Comparison of ENCODE assay signal across 17 cellular contexts in genomic region chr13:75648446-75648845, GRCh38. TPM values are rescaled to one million over a fixed set of nuclear protein-coding genes. Genes with fewer than 3 reads are reported as not detected.
A peak's percentile ranks its signal among the peaks of the same experiment; 100 is the strongest.
DNase-seq lines count a peak whose midpoint lies in the region; ATAC-seq, FAIRE-seq and TF ChIP-seq lines count a peak whose summit lies in the region.
"Had no signal": no experiment of that assay in that cellular context is flagged by ENCODE, and none has a peak within 500 bp of the region (broad histone marks: within the 10 kb centered on the region; RNA-seq: fewer than 3 reads in every experiment).

No MANE protein-coding gene starts in this region.

- intact Hi-C loops in upper lobe of right lung (cut with DNase I): no loop called here

- no peak for FAIRE-seq in astrocyte (lab: Jason Lieb, UNC)

- no peak overlapping the region; the same call in 1 of the 2 replicates for H3K4me2 ChIP-seq in SK-N-SH
- no peak overlapping the region for H3K4me2 ChIP-seq in astrocyte (ENCODE audit: low read length)

- H3K9me3 Mint-ChIP-seq in astrocyte (ENCODE audit: unreplicated experiment): no peaks in the 10 kb centered on the region
- H3K9me3 Mint-ChIP-seq in effector memory CD8-positive, alpha-beta T cell: no peaks in the 10 kb centered on the region
- H3K9me3 Mint-ChIP-seq: CD8-positive, alpha-beta T cell had no signal

- WGBS in SK-N-SH (ENCODE audit: low lambda C conversion rate): 99% methylated on average over 2 of the region's 2 CpGs

- CTCF ChIA-PET in SK-N-SH (lab: Yijun Ruan, JAX): interaction anchor here (0.9 to 1.1 kb wide), 2 partner anchors 10 to 12 kb away, joined by 3 read pairs; partner anchors contain the start of gene LMO7

- TF ChIP-seq CTCF in SK-N-SH (IDR thresholded peaks at IDR 0.05): no peak
- TF ChIP-seq CTCF in astrocyte (IDR thresholded peaks at IDR 0.05; ENCODE audit: insufficient read depth, low read depth, low read length): no peak
- TF ChIP-seq CTCF in upper lobe of right lung (IDR thresholded peaks at IDR 0.05): no peak

- H3K4me3 ChIP-seq in SK-N-SH (ENCODE audit: low read depth in 2 of 2, low read length in 1 of 2) (no peak overlapping the region), astrocyte (ENCODE audit: insufficient read depth, low read depth, low read length) (no peak overlapping the region), upper lobe of right lung (no peak overlapping the region)
- H3K4me3 ChIP-seq: HAP-1 had no signal

- H2AFZ ChIP-seq in SK-N-SH (ENCODE audit: low read depth) (no peak overlapping the region), astrocyte (ENCODE audit: low read depth, low read length) (no peak overlapping the region)

- ATAC-seq in SK-N-SH treated with all-trans-retinoic acid at 6 μM for 48 hours: no peak
- ATAC-seq in upper lobe of right lung: no peak
- no peak for ATAC-seq in effector memory CD8-positive, alpha-beta T cell (replicated peaks)
- ATAC-seq: CD8-positive, alpha-beta T cell had no signal

- no peak for TF ChIP-seq EP300 in SK-N-SH (IDR thresholded peaks at IDR 0.05; ENCODE audit: borderline replicate concordance in 1 of 2, low read depth in 1 of 2, low read length in 1 of 2)

- no peaks in the 10 kb centered on the region for H3K9me2 ChIP-seq in SK-N-SH

- peak overlapping the region; percentile 43 for H3K27ac Mint-ChIP-seq in astrocyte (ENCODE audit: unreplicated experiment)
- H3K27ac Mint-ChIP-seq in effector memory CD8-positive, alpha-beta T cell: no peak overlapping the region
- H3K27ac Mint-ChIP-seq: CD14-positive monocyte; CD8-positive, alpha-beta T cell had no signal

- H3K36me3 ChIP-seq in SK-N-SH (replicated peaks in 1 of 2; ENCODE audit: control insufficient read depth in 1 of 2, insufficient read depth in 2 of 2, low read length in 1 of 2) (peaks cover 19 to 75% of the 10 kb centered on the region in 2 experiments), astrocyte (ENCODE audit: insufficient read depth, low read length) (peaks cover 18% of the 10 kb centered on the region), upper lobe of right lung (no peaks in the 10 kb centered on the region)
- H3K36me3 ChIP-seq: HAP-1 had no signal

- no peak overlapping the region for H3K4me3 Mint-ChIP-seq in astrocyte (ENCODE audit: unreplicated experiment)
- no peak overlapping the region for H3K4me3 Mint-ChIP-seq in effector memory CD8-positive, alpha-beta T cell
- H3K4me3 Mint-ChIP-seq: CD14-positive monocyte; CD8-positive, alpha-beta T cell had no signal

- POLR2A ChIA-PET in SK-N-SH (lab: Yijun Ruan, JAX): no interaction called here

- TF ChIP-seq RAD21 in SK-N-SH (IDR thresholded peaks at IDR 0.05; ENCODE audit: low read length): no peak

- H3F3A ChIP-seq in SK-N-SH (replicated peaks; ENCODE audit: insufficient read depth): peaks cover 44% of the 10 kb centered on the region

- H3K27me3 Mint-ChIP-seq in astrocyte (ENCODE audit: low read depth, unreplicated experiment): no peaks in the 10 kb centered on the region
- no peaks in the 10 kb centered on the region for H3K27me3 Mint-ChIP-seq in effector memory CD8-positive, alpha-beta T cell

- H3K27ac ChIP-seq in SK-N-SH (ENCODE audit: low read depth in 2 of 2, low read length in 1 of 2) (peak overlapping the region; percentile 4; a peak in 1 of 4 replicates), astrocyte (ENCODE audit: low read depth, low read length) (no peak overlapping the region), upper lobe of right lung (no peak overlapping the region)
- H3K27ac ChIP-seq: 22Rv1 had no signal

- H3K79me2 ChIP-seq in SK-N-SH (ENCODE audit: insufficient read depth) (peaks cover 100% of the 10 kb centered on the region), astrocyte (ENCODE audit: insufficient read depth, low read length) (peaks cover 98% of the 10 kb centered on the region)

- DNase-seq in SK-N-SH: no peak
- DNase-seq in astrocyte (ENCODE audit: low read depth): no peak
- DNase-seq in foreskin melanocyte: peak; percentile 90
- DNase-seq in NK-92 treated with Interleukin-12 subunit alpha and Interleukin-12 subunit beta, amount 100 ng/mL, for 24 hours (lab: John Stamatoyannopoulos, UW): no peak
- DNase-seq in upper lobe of right lung: no peak
- no peak for DNase-seq in effector memory CD8-positive, alpha-beta T cell
- DNase-seq in islet precursor cell: no peak
- DNase-seq: Caco-2; CD8-positive, alpha-beta T cell; DND-41; GDM1; GOT3; KBM-7 had no signal

- H3K9me3 ChIP-seq in SK-N-SH (no peaks in the 10 kb centered on the region), astrocyte (ENCODE audit: insufficient read depth, low read depth, low read length) (no peaks in the 10 kb centered on the region), upper lobe of right lung (no peaks in the 10 kb centered on the region)
- H3K9me3 ChIP-seq: Caco-2, HAP-1 had no signal

- no peak overlapping the region for H3K9ac ChIP-seq in SK-N-SH
- no peak overlapping the region for H3K9ac ChIP-seq in astrocyte (ENCODE audit: low read length)

- H3K27me3 ChIP-seq in SK-N-SH (ENCODE audit: insufficient read depth) (no peaks in the 10 kb centered on the region), astrocyte (ENCODE audit: insufficient read depth, low read length) (no peaks in the 10 kb centered on the region), upper lobe of right lung (no peaks in the 10 kb centered on the region)

- peaks cover 8% of the 10 kb centered on the region for H3K4me1 Mint-ChIP-seq in astrocyte (ENCODE audit: low read depth, unreplicated experiment)
- H3K4me1 Mint-ChIP-seq in effector memory CD8-positive, alpha-beta T cell (ENCODE audit: low read depth in 2 of 2): no peaks in the 10 kb centered on the region
- H3K4me1 Mint-ChIP-seq: CD14-positive monocyte had no signal

- H4K20me1 ChIP-seq in SK-N-SH (ENCODE audit: insufficient read depth) (peaks cover 99% of the 10 kb centered on the region), astrocyte (ENCODE audit: insufficient read depth, low read length) (peaks cover 94% of the 10 kb centered on the region)

- H3K4me1 ChIP-seq in SK-N-SH (ENCODE audit: control insufficient read depth in 1 of 2, insufficient read depth in 2 of 2, low read depth in 1 of 2, low read length in 1 of 2): peaks cover 0 to 36% of the 10 kb centered on the region in 2 experiments; a peak in 2 of 4 replicates
- H3K4me1 ChIP-seq in astrocyte (ENCODE audit: insufficient read depth, low read length): peaks cover 8% of the 10 kb centered on the region
- H3K4me1 ChIP-seq in upper lobe of right lung: no peaks in the 10 kb centered on the region
- H3K4me1 ChIP-seq: Caco-2, HAP-1 had no signal

- H3K36me3 Mint-ChIP-seq in astrocyte (ENCODE audit: low read depth, unreplicated experiment): peaks cover 5% of the 10 kb centered on the region
- no peaks in the 10 kb centered on the region for H3K36me3 Mint-ChIP-seq in effector memory CD8-positive, alpha-beta T cell (ENCODE audit: insufficient read depth)
- H3K36me3 Mint-ChIP-seq: CD14-positive monocyte had no signal

TF ChIP-seq in SK-N-SH, 30 proteins besides CTCF, POLR2A, EP300 and RAD21 (continues in another document):
- no peak for TF ChIP-seq PBX3 (IDR thresholded peaks at IDR 0.05)
- TF ChIP-seq ELF1 (IDR thresholded peaks at IDR 0.05): no peak
- no peak for TF ChIP-seq FOXJ3 (CRISPR knock-in tag; IDR thresholded peaks at IDR 0.05)
- TF ChIP-seq MXI1 (IDR thresholded peaks at IDR 0.05; ENCODE audit: low read depth, low read length): no peak
- no peak for TF ChIP-seq GABPA (IDR thresholded peaks at IDR 0.05; ENCODE audit: low read depth)
- TF ChIP-seq FOXM1 (IDR thresholded peaks at IDR 0.05; ENCODE audit: low read depth): no peak
- no peak for TF ChIP-seq RFX5 (IDR thresholded peaks at IDR 0.05; ENCODE audit: low read length)

TF ChIP-seq in SK-N-SH treated with all-trans-retinoic acid at 6 μM for 48 hours, 23 proteins besides CTCF, POLR2A, EP300 and RAD21 (continues in another document):
- TF ChIP-seq SNAI2 (CRISPR knock-in tag; IDR thresholded peaks at IDR 0.05) (no peak), ZFP3 (CRISPR knock-in tag; IDR thresholded peaks at IDR 0.05) (no peak), RARB (CRISPR knock-in tag; IDR thresholded peaks at IDR 0.05) (no peak), ARNTL (CRISPR knock-in tag; IDR thresholded peaks at IDR 0.05; ENCODE audit: borderline replicate concordance, low read depth) (no peak), OSR1 (CRISPR knock-in tag; IDR thresholded peaks at IDR 0.05) (no peak), TSHZ2 (CRISPR knock-in tag; IDR thresholded peaks at IDR 0.05) (no peak), PPARA (CRISPR knock-in tag; IDR thresholded peaks at IDR 0.05; ENCODE audit: borderline replicate concordance) (no peak), CSDC2 (CRISPR knock-in tag; IDR thresholded peaks at IDR 0.05) (no peak)

RNA-seq across cellular contexts. Expression of gene LMO7, which starts 12.3 kb away (rescaled TPM):
- polyA plus RNA-seq in SK-N-SH (2012; rRNA removed): 83.6 and 94.9 TPM in 2 replicates
- 49.1 and 49.4 TPM in 2 replicates for polyA plus RNA-seq in SK-N-SH (2012; cell fraction: cytosol; rRNA removed)
- 381 and 554 TPM in 2 replicates for polyA plus RNA-seq in SK-N-SH (2012; cell fraction: nucleus; rRNA removed)
- total RNA-seq in astrocyte (52.2 and 64.2 TPM in 2 replicates), upper lobe of right lung (549 TPM)

Comparison
In these comparisons a context has a peak if more than half of its experiments do, and no peak if none do; other contexts are left out.
1. H3K27ac ChIP-seq: peak in SK-N-SH (2 of 2); none in astrocyte (single experiment) and upper lobe of right lung (single experiment).